16 cellular contexts compared by ENCODE assay signal in the genomic region with DNA sequence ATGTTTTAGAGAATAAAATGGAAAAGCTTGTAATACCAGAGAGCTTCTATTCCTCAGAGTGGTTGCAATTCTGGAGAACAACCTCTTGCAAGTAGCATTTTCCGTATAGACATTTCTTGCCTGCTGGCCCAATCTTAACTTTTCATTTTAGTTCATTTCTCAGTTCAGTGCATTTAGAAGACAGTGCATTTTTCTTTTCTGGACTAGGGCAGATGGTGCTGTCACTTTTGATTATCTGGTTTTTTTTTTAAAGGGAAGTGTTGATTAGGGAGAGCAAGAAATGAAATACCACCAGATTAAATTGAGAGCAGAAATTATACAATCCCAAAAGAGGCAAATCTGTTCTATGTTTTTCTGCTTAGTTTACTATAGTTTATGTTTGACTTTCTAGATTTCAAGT.
"Had no signal": no experiment of that assay in that cellular context is flagged by ENCODE, and none has a peak within 500 bp of the region (broad histone marks: within the 10 kb centered on the region; RNA-seq: fewer than 3 reads in every experiment).

No MANE protein-coding gene starts in this region.

- ATAC-seq: gastroesophageal sphincter, heart right ventricle, right cardiac atrium had no signal

- H3K36me3 Mint-ChIP-seq: activated naive CD8-positive, alpha-beta T cell treated with anti-CD3 and anti-CD28 coated beads, Interleukin-2, amount 10 ng/mL, durations not matched to agents 7 days and 5 days had no signal

- H3K4me3 Mint-ChIP-seq: activated CD4-positive, alpha-beta T cell treated with anti-CD3 and anti-CD28 coated beads, Interleukin-2, amount 10 ng/mL, durations not matched to agents 7 days and 5 days; activated naive CD8-positive, alpha-beta T cell treated with anti-CD3 and anti-CD28 coated beads, Interleukin-2, amount 10 ng/mL, durations not matched to agents 7 days and 5 days; activated T-helper 1 cell treated with anti-CD3 and anti-CD28 coated beads, Interleukin-12 subunit alpha, Interleukin-12 subunit beta, Interleukin-2, Interleukin-4 antibody, amounts not matched to agents 30 ng/mL and 10 ng/mL and 1 ng/mL, durations not matched to agents 14 hours and 24 hours and 36 hours; stimulated activated naive CD8-positive, alpha-beta T cell treated with anti-CD3 and anti-CD28 coated beads, Interleukin-15, Interleukin-2, amounts not matched to agents 100 ng/mL and 50 ng/mL, for 24 hours; type B pancreatic cell had no signal

- H3K4me1 Mint-ChIP-seq: activated CD4-positive, alpha-beta T cell treated with anti-CD3 and anti-CD28 coated beads, Interleukin-2, amount 10 ng/mL, durations not matched to agents 7 days and 5 days; activated naive CD8-positive, alpha-beta T cell treated with anti-CD3 and anti-CD28 coated beads, Interleukin-2, amount 10 ng/mL, durations not matched to agents 7 days and 5 days had no signal

- H3K27ac Mint-ChIP-seq: activated CD4-positive, alpha-beta T cell treated with anti-CD3 and anti-CD28 coated beads, Interleukin-2, amount 10 ng/mL, durations not matched to agents 7 days and 5 days; activated naive CD8-positive, alpha-beta T cell treated with anti-CD3 and anti-CD28 coated beads, Interleukin-2, amount 10 ng/mL, durations not matched to agents 7 days and 5 days; activated T-helper 1 cell treated with anti-CD3 and anti-CD28 coated beads, Interleukin-12 subunit alpha, Interleukin-12 subunit beta, Interleukin-2, Interleukin-4 antibody, amounts not matched to agents 30 ng/mL and 10 ng/mL and 1 ng/mL, durations not matched to agents 14 hours and 24 hours and 36 hours; stimulated activated naive CD8-positive, alpha-beta T cell treated with anti-CD3 and anti-CD28 coated beads, Interleukin-15, Interleukin-2, amounts not matched to agents 100 ng/mL and 50 ng/mL, for 24 hours; type B pancreatic cell had no signal

- H3K9me3 Mint-ChIP-seq: activated CD4-positive, alpha-beta T cell treated with anti-CD3 and anti-CD28 coated beads, Interleukin-2, amount 10 ng/mL, durations not matched to agents 7 days and 5 days; activated naive CD8-positive, alpha-beta T cell treated with anti-CD3 and anti-CD28 coated beads, Interleukin-2, amount 10 ng/mL, durations not matched to agents 7 days and 5 days; activated T-helper 1 cell treated with anti-CD3 and anti-CD28 coated beads, Interleukin-12 subunit alpha, Interleukin-12 subunit beta, Interleukin-2, Interleukin-4 antibody, amounts not matched to agents 30 ng/mL and 10 ng/mL and 1 ng/mL, durations not matched to agents 14 hours and 24 hours and 36 hours; stimulated activated naive CD8-positive, alpha-beta T cell treated with anti-CD3 and anti-CD28 coated beads, Interleukin-15, Interleukin-2, amounts not matched to agents 100 ng/mL and 50 ng/mL, for 24 hours; type B pancreatic cell had no signal

- H3K27me3 Mint-ChIP-seq: activated CD4-positive, alpha-beta T cell treated with anti-CD3 and anti-CD28 coated beads, Interleukin-2, amount 10 ng/mL, durations not matched to agents 7 days and 5 days; activated naive CD8-positive, alpha-beta T cell treated with anti-CD3 and anti-CD28 coated beads, Interleukin-2, amount 10 ng/mL, durations not matched to agents 7 days and 5 days; stimulated activated naive CD8-positive, alpha-beta T cell treated with anti-CD3 and anti-CD28 coated beads, Interleukin-15, Interleukin-2, amounts not matched to agents 100 ng/mL and 50 ng/mL, for 24 hours; type B pancreatic cell had no signal

- DNase-seq: activated CD4-positive, alpha-beta T cell treated with anti-CD3 and anti-CD28 coated beads, Interleukin-2, amount 10 ng/mL, durations not matched to agents 7 days and 5 days; activated CD8-positive, alpha-beta memory T cell treated with anti-CD3 and anti-CD28 coated beads, Interleukin-2, amount 50 U/mL, for 48 hours; activated naive CD4-positive, alpha-beta T cell; activated naive CD8-positive, alpha-beta T cell treated with anti-CD3 and anti-CD28 coated beads, Interleukin-2, amount 10 ng/mL, durations not matched to agents 7 days and 5 days; dermis blood vessel endothelial cell; heart right ventricle; left colon; midbrain; posterior cingulate gyrus; right cardiac atrium; small intestine; T-helper 9 cell had no signal
